Comparison of ENCODE assay signal across 8 cellular contexts in the genomic region with DNA sequence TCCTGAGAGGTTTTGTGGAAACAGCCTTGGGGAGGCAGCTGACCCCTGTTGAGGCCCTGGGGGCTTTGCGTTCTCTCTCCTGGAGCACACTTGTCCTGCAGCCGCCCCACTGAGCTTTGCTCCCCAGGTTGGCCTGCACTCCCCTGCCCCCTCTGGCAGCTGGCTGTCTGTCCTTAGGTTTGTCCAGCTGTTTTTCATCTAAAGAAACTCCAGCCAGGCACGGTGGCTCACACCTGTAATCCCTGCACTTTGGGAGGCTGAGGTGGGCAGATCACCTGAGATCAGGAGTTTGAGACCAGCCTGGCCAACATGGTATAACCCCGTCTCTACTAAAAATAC. TPM values are rescaled to one million over a fixed set of nuclear protein-coding genes. Genes with fewer than 3 reads are reported as not detected.
DNase-seq lines count a peak whose midpoint lies in the region; ATAC-seq, FAIRE-seq and TF ChIP-seq lines count a peak whose summit lies in the region.
"Not testable (repeated sequence)": the region's sequence is repeated elsewhere in the genome, so short reads cannot be mapped to it uniquely, and the experiment has no call there.

No MANE protein-coding gene starts in this region.

- not testable (repeated sequence) for BruUV-seq in HepG2 (replicated peaks; lab: Mats Ljungman, UMichigan)

- not testable (repeated sequence) for H3K9me3 Mint-ChIP-seq in WTC11; central memory CD8-positive, alpha-beta T cell; immature natural killer cell; natural killer cell; stimulated activated effector memory CD8-positive, alpha-beta T cell treated with anti-CD3 and anti-CD28 coated beads, Interleukin-12 subunit alpha, Interleukin-12 subunit beta, amount 100 ng/mL, for 72 hours

- in situ Hi-C loops in HepG2 (cut with HindIII; ENCODE audit: extremely low pct_ligation_motif_present, low pct_unique_long_range_greater_than_20kb) = not testable (repeated sequence)

- TF ChIP-seq CTCF in WTC11 (IDR thresholded peaks at IDR 0.05); natural killer cell (IDR thresholded peaks at IDR 0.05): not testable (repeated sequence)
- TF ChIP-seq CTCF in HepG2 (CRISPR knock-in tag; IDR thresholded peaks at IDR 0.05) = peak; percentile 42

- peak; percentile 52; the same call in 1 of the 2 replicates for TF ChIP-seq RAD21 in HepG2 (CRISPR knock-in tag; IDR thresholded peaks at IDR 0.05)

- H3K4me1 ChIP-seq in HepG2 (ENCODE audit: insufficient read depth, low read length) = peaks cover 59% of the 10 kb centered on the region

- H2AFZ ChIP-seq in HepG2 (ENCODE audit: low read length) = not testable (repeated sequence)

- intact Hi-C loops in HepG2 (cut with micrococcal nuclease; ENCODE audit: unreplicated experiment) = not testable (repeated sequence)
- intact Hi-C loops in natural killer cell (cut with micrococcal nuclease) = loop anchor here (2.0 kb wide), 1 partner anchor 34 kb away; no protein-coding TSS in a partner anchor

- not testable (repeated sequence) for H3K4me3 ChIP-seq in H7 (ENCODE audit: insufficient read depth, low read depth, low read length)
- peak overlapping the region in 1 of 3 experiments; percentile 11; a peak in 1 of 6 replicates for H3K4me3 ChIP-seq in HepG2 (replicated peaks in 1 of 3; ENCODE audit: insufficient read depth in 1 of 3, low read depth in 2 of 3, low read length in 3 of 3)

- H3K4me3 Mint-ChIP-seq in WTC11; central memory CD8-positive, alpha-beta T cell; natural killer cell; stimulated activated effector memory CD8-positive, alpha-beta T cell treated with anti-CD3 and anti-CD28 coated beads, Interleukin-12 subunit alpha, Interleukin-12 subunit beta, amount 100 ng/mL, for 72 hours: not testable (repeated sequence)
- peak overlapping the region; percentile 69 to 90 (median 84) for H3K4me3 Mint-ChIP-seq in immature natural killer cell

- TF ChIP-seq EP300 in HepG2 (IDR thresholded peaks at IDR 0.05; ENCODE audit: low read depth in 2 of 2, low read length in 2 of 2); HepG2 (CRISPR knock-in tag; IDR thresholded peaks at IDR 0.05; ENCODE audit: borderline replicate concordance): not testable (repeated sequence)

- not testable (repeated sequence) for H3K27ac Mint-ChIP-seq in WTC11
- H3K27ac Mint-ChIP-seq in central memory CD8-positive, alpha-beta T cell (ENCODE audit: low read depth) = peak overlapping the region; percentile 73
- H3K27ac Mint-ChIP-seq in immature natural killer cell (peak overlapping the region; percentile 97 to 100 (median 99)), natural killer cell (peak overlapping the region; percentile 96 to 98)
- peak overlapping the region; percentile 81 for H3K27ac Mint-ChIP-seq in stimulated activated effector memory CD8-positive, alpha-beta T cell treated with anti-CD3 and anti-CD28 coated beads, Interleukin-12 subunit alpha, Interleukin-12 subunit beta, amount 100 ng/mL, for 72 hours

- not testable (repeated sequence) for TF ChIP-seq POLR2A in HepG2 (IDR thresholded peaks at IDR 0.05; ENCODE audit: insufficient read depth in 1 of 2, low read depth in 2 of 2, low read length in 2 of 2)

- peak overlapping the region; percentile 43 for H3K9ac ChIP-seq in HepG2 (ENCODE audit: insufficient read depth, low read depth, low read length)

- FAIRE-seq in HepG2 (lab: Jason Lieb, UNC) = not testable (repeated sequence)

- H3K9me3 ChIP-seq in HepG2 (ENCODE audit: low read length) = not testable (repeated sequence)

- DNase-seq in DMS53 (lab: John Stamatoyannopoulos, UW) = peak; percentile 42
- DNase-seq in H7 = peak; percentile 47
- not testable (repeated sequence) for DNase-seq in WTC11 (ENCODE audit: low spot score); central memory CD8-positive, alpha-beta T cell (ENCODE audit: low spot score in 2 of 2); immature natural killer cell; HepG2 (ENCODE audit: low spot score); natural killer cell; stimulated activated effector memory CD8-positive, alpha-beta T cell treated with anti-CD3 and anti-CD28 coated beads, Interleukin-12 subunit alpha, Interleukin-12 subunit beta, amount 100 ng/mL, for 72 hours (ENCODE audit: low spot score in 2 of 2)

- H3K36me3 ChIP-seq in H7 (replicated peaks; ENCODE audit: control insufficient read depth, insufficient read depth, low read length); HepG2 (replicated peaks in 1 of 2; ENCODE audit: control insufficient read depth in 1 of 2, insufficient read depth in 2 of 2, low read length in 2 of 2): not testable (repeated sequence)

- not testable (repeated sequence) for H3K27me3 Mint-ChIP-seq in WTC11 (ENCODE audit: low read depth); central memory CD8-positive, alpha-beta T cell; immature natural killer cell (ENCODE audit: low read depth in 3 of 3); natural killer cell (ENCODE audit: low read depth in 2 of 2)

- H3K4me1 Mint-ChIP-seq in WTC11 (peaks cover 20% of the 10 kb centered on the region), immature natural killer cell (peaks cover 25 to 34% of the 10 kb centered on the region in 2 donors), natural killer cell (peaks cover 13 to 31% of the 10 kb centered on the region in 2 donors)
- H3K4me1 Mint-ChIP-seq in central memory CD8-positive, alpha-beta T cell = peaks cover 11% of the 10 kb centered on the region
- not testable (repeated sequence) for H3K4me1 Mint-ChIP-seq in stimulated activated effector memory CD8-positive, alpha-beta T cell treated with anti-CD3 and anti-CD28 coated beads, Interleukin-12 subunit alpha, Interleukin-12 subunit beta, amount 100 ng/mL, for 72 hours

- POLR2A ChIA-PET in WTC11 (lab: Charles Lee) = interaction anchor here (0.6 kb wide), 1 partner anchor 23 kb away, joined by 3 read pairs; no protein-coding TSS in a partner anchor
- POLR2A ChIA-PET in HepG2 (lab: Yijun Ruan, JAX) = interaction anchor here (1.3 to 2.4 kb wide), 2 partner anchors 29 to 44 kb away, joined by 3 to 9 read pairs; no protein-coding TSS in a partner anchor

- H3K27ac ChIP-seq in HepG2 (ENCODE audit: extremely low read length, insufficient read depth, low read length) = peak overlapping the region; percentile 90

- H3K36me3 Mint-ChIP-seq in WTC11; central memory CD8-positive, alpha-beta T cell (ENCODE audit: insufficient read depth); immature natural killer cell; natural killer cell; stimulated activated effector memory CD8-positive, alpha-beta T cell treated with anti-CD3 and anti-CD28 coated beads, Interleukin-12 subunit alpha, Interleukin-12 subunit beta, amount 100 ng/mL, for 72 hours: not testable (repeated sequence)

- H3K79me2 ChIP-seq in HepG2 (ENCODE audit: insufficient read depth, low read length) = not testable (repeated sequence)

- H4K20me1 ChIP-seq in HepG2 (ENCODE audit: insufficient read depth, low read length) = not testable (repeated sequence)

- CTCF ChIA-PET in WTC11 (lab: Charles Lee) = interaction anchor here (0.7 to 1.2 kb wide), 2 partner anchors 10 to 26 kb away, joined by 3 to 4 read pairs; no protein-coding TSS in a partner anchor
- CTCF ChIA-PET in HepG2 (lab: Yijun Ruan, JAX; ENCODE audit: low intra/inter-chr PET ratio, low total read pairs) = not testable (repeated sequence)

- H3K27me3 ChIP-seq in H7 (ENCODE audit: control insufficient read depth, insufficient read depth, low read length); HepG2 (ENCODE audit: control insufficient read depth in 1 of 2, insufficient read depth in 2 of 2, low read length in 2 of 2): not testable (repeated sequence)

- ATAC-seq in WTC11; central memory CD8-positive, alpha-beta T cell (replicated peaks; ENCODE audit: extremely low read depth, poor library complexity, severe bottlenecking); natural killer cell; stimulated activated effector memory CD8-positive, alpha-beta T cell treated with anti-CD3 and anti-CD28 coated beads, Interleukin-12 subunit alpha, Interleukin-12 subunit beta, amount 100 ng/mL, for 72 hours: not testable (repeated sequence)
- ATAC-seq in HepG2 = peak; percentile 52

- peak overlapping the region; percentile 72 for H3K4me2 ChIP-seq in HepG2 (ENCODE audit: low read depth, low read length)

- WGBS in HepG2 (ENCODE audit: low lambda C conversion rate) = 61% methylated on average over 4 of the region's 4 CpGs

RNA-seq across cellular contexts. Expression of a gene that starts 21.5 kb away (rescaled TPM):
- total RNA-seq in H7 (2014; rRNA removed; shearing (Covaris generic)) = 23.2 and 26.5 TPM in 2 replicates
- total RNA-seq in WTC11 (2021) = 36.2 to 43.9 TPM (median 39.1 TPM) in 3 replicates
- 10 to 100 TPM; 30.3 to 53.8 (median 48.1) TPM for polyA plus RNA-seq in immature natural killer cell
- 47.5 and 48.6 TPM in 2 replicates for total RNA-seq in HepG2 (2016; rRNA removed; fragmentation: Illumina TruSeq; extraction: Trizol)
- 36.1 and 38.8 TPM in 2 replicates for total RNA-seq in HepG2 (2016; cell fraction: cytosol; rRNA removed; fragmentation: Illumina TruSeq; extraction: Trizol; ENCODE audit: low read depth)
- 42.9 and 49.7 TPM in 2 replicates for total RNA-seq in HepG2 (2016; cell fraction: insoluble cytoplasmic fraction; rRNA removed; fragmentation: Illumina TruSeq; extraction: Trizol)
- total RNA-seq in HepG2 (2016; cell fraction: membrane; rRNA removed; fragmentation: Illumina TruSeq; extraction: Trizol) = 46.0 and 48.9 TPM in 2 replicates
- 36.1 and 43.2 TPM in 2 replicates for total RNA-seq in HepG2 (2016; cell fraction: nucleus; rRNA removed; fragmentation: Illumina TruSeq; extraction: Trizol)
- 45.6 and 49.2 TPM in 2 replicates for polyA plus RNA-seq in HepG2 (2011; rRNA removed)
- 33.5 and 52.6 TPM in 2 replicates for polyA plus RNA-seq in HepG2 (2011; cell fraction: cytosol; rRNA removed)
- 151 and 167 TPM in 2 replicates for polyA plus RNA-seq in HepG2 (2011; cell fraction: nucleus; rRNA removed)
- 36.1 and 37.5 TPM in 2 replicates for polyA plus RNA-seq in HepG2 (2012)
- polyA plus RNA-seq in HepG2 (2016; cell fraction: cytosol; fragmentation: Illumina TruSeq; extraction: Trizol; ENCODE audit: low read depth) = 39.0 and 42.6 TPM in 2 replicates
- polyA plus RNA-seq in HepG2 (2016; cell fraction: insoluble cytoplasmic fraction; fragmentation: Illumina TruSeq; extraction: Trizol; ENCODE audit: low read depth) = 48.6 and 51.7 TPM in 2 replicates
- polyA plus RNA-seq in HepG2 (2016; cell fraction: membrane; fragmentation: Illumina TruSeq; extraction: Trizol; ENCODE audit: low read depth) = 45.0 and 48.7 TPM in 2 replicates
- polyA plus RNA-seq in HepG2 (2016; cell fraction: nucleus; fragmentation: Illumina TruSeq; extraction: Trizol; ENCODE audit: insufficient read depth, low read depth) = 83.8 and 85.3 TPM in 2 replicates
- 19.6 and 68.1 TPM in 2 replicates for polyA minus RNA-seq in HepG2 (2011; rRNA and poly(A)+ RNA removed; ENCODE audit: low replicate concordance)
- 23.7 TPM in 2 replicates for polyA minus RNA-seq in HepG2 (2011; cell fraction: cytosol; rRNA and poly(A)+ RNA removed)
- 45.2 and 49.1 TPM in 2 replicates for polyA minus RNA-seq in HepG2 (2011; cell fraction: nucleus; rRNA and poly(A)+ RNA removed)
- 10 to 100 TPM; 38.3 to 47.5 (median 38.9) TPM for total RNA-seq in natural killer cell
